In genomic region chr1:12126781-12127180, GRCh38 we compare ENCODE assay signal across 21 cellular contexts. TPM values are rescaled to one million over a fixed set of nuclear protein-coding genes. Genes with fewer than 3 reads are reported as not detected.
DNase-seq lines count a peak whose midpoint lies in the region; ATAC-seq, FAIRE-seq and TF ChIP-seq lines count a peak whose summit lies in the region.
"Had no signal": no experiment of that assay in that cellular context is flagged by ENCODE, and none has a peak within 500 bp of the region (broad histone marks: within the 10 kb centered on the region; RNA-seq: fewer than 3 reads in every experiment).

No MANE protein-coding gene starts in this region.

- H3K36me3 ChIP-seq in kidney (ENCODE audit: control insufficient read depth in 1 of 2, insufficient read depth in 2 of 2, low read length in 2 of 2) = no peaks in the 10 kb centered on the region
- H3K36me3 ChIP-seq in effector memory CD4-positive, alpha-beta T cell (ENCODE audit: control insufficient read depth, insufficient read depth, low read length) = no peaks in the 10 kb centered on the region
- H3K36me3 ChIP-seq: brain microvascular endothelial cell, esophagus muscularis mucosa had no signal

- ATAC-seq in T-helper 17 cell = no peak
- peak; percentile 4 for ATAC-seq in stimulated activated naive CD8-positive, alpha-beta T cell treated with anti-CD3 and anti-CD28 coated beads, Interleukin-15, amount 100 ng/mL, for 72 hours

- no peaks in the 10 kb centered on the region for H3K36me3 Mint-ChIP-seq in activated naive CD4-positive, alpha-beta T cell treated with anti-CD3 and anti-CD28 coated beads, Interleukin-2, amount 50 U/mL, for 24 hours
- H3K36me3 Mint-ChIP-seq in T-helper 17 cell (ENCODE audit: low read depth) = no peaks in the 10 kb centered on the region
- H3K36me3 Mint-ChIP-seq: CD4-positive, alpha-beta memory T cell had no signal

- no peaks in the 10 kb centered on the region for H3K9me3 Mint-ChIP-seq in activated naive CD4-positive, alpha-beta T cell treated with anti-CD3 and anti-CD28 coated beads, Interleukin-2, amount 50 U/mL, for 24 hours
- no peaks in the 10 kb centered on the region for H3K9me3 Mint-ChIP-seq in stimulated activated naive CD8-positive, alpha-beta T cell treated with anti-CD3 and anti-CD28 coated beads, Interleukin-15, amount 100 ng/mL, for 72 hours
- H3K9me3 Mint-ChIP-seq: CD4-positive, alpha-beta memory T cell had no signal

- H3K4me3 Mint-ChIP-seq in activated naive CD4-positive, alpha-beta T cell treated with anti-CD3 and anti-CD28 coated beads, Interleukin-2, amount 50 U/mL, for 24 hours = no peak overlapping the region
- no peak overlapping the region for H3K4me3 Mint-ChIP-seq in T-helper 17 cell
- H3K4me3 Mint-ChIP-seq in stimulated activated naive CD8-positive, alpha-beta T cell treated with anti-CD3 and anti-CD28 coated beads, Interleukin-15, amount 100 ng/mL, for 72 hours = peak overlapping the region; percentile 79 to 84

- peak overlapping the region; percentile 93 for H3K27ac Mint-ChIP-seq in activated naive CD4-positive, alpha-beta T cell treated with anti-CD3 and anti-CD28 coated beads, Interleukin-2, amount 50 U/mL, for 24 hours
- H3K27ac Mint-ChIP-seq in T-helper 17 cell = peak overlapping the region; percentile 51
- H3K27ac Mint-ChIP-seq in stimulated activated naive CD8-positive, alpha-beta T cell treated with anti-CD3 and anti-CD28 coated beads, Interleukin-15, amount 100 ng/mL, for 72 hours = peak overlapping the region; percentile 95 to 96

- no peak for FAIRE-seq in kidney (lab: Jason Lieb, UNC)
- FAIRE-seq: GM18507, islet of Langerhans had no signal

- no peak overlapping the region for H3K27ac ChIP-seq in kidney (ENCODE audit: low read depth in 2 of 2, low read length in 2 of 2)
- no peak overlapping the region for H3K27ac ChIP-seq in effector memory CD4-positive, alpha-beta T cell (ENCODE audit: insufficient read depth, low read length, poor library complexity, severe bottlenecking)
- H3K27ac ChIP-seq: brain microvascular endothelial cell had no signal

- peaks cover 49% of the 10 kb centered on the region for H3K4me1 Mint-ChIP-seq in activated naive CD4-positive, alpha-beta T cell treated with anti-CD3 and anti-CD28 coated beads, Interleukin-2, amount 50 U/mL, for 24 hours
- H3K4me1 Mint-ChIP-seq in T-helper 17 cell = peaks cover 30% of the 10 kb centered on the region
- peaks cover 69% of the 10 kb centered on the region for H3K4me1 Mint-ChIP-seq in stimulated activated naive CD8-positive, alpha-beta T cell treated with anti-CD3 and anti-CD28 coated beads, Interleukin-15, amount 100 ng/mL, for 72 hours

- H3K9ac ChIP-seq in kidney (ENCODE audit: low read length in 2 of 2) = no peak overlapping the region

- TF ChIP-seq CTCF in kidney (IDR thresholded peaks at IDR 0.05; ENCODE audit: borderline replicate concordance, extremely low read depth, insufficient read depth) = no peak

- intact Hi-C loops in kidney (cut with DNase I) = loop anchor here (5.0 kb wide), 1 partner anchor 81 kb away; no protein-coding TSS in a partner anchor

- no peak overlapping the region for H3K4me3 ChIP-seq in kidney (ENCODE audit: low read length in 2 of 2)
- H3K4me3 ChIP-seq in effector memory CD4-positive, alpha-beta T cell (ENCODE audit: insufficient read depth, low read depth, low read length, poor library complexity, severe bottlenecking) = no peak overlapping the region

- H3K27me3 Mint-ChIP-seq in activated naive CD4-positive, alpha-beta T cell treated with anti-CD3 and anti-CD28 coated beads, Interleukin-2, amount 50 U/mL, for 24 hours = no peaks in the 10 kb centered on the region
- H3K27me3 Mint-ChIP-seq in T-helper 17 cell = no peaks in the 10 kb centered on the region
- peaks cover 15% of the 10 kb centered on the region for H3K27me3 Mint-ChIP-seq in stimulated activated naive CD8-positive, alpha-beta T cell treated with anti-CD3 and anti-CD28 coated beads, Interleukin-15, amount 100 ng/mL, for 72 hours
- H3K27me3 Mint-ChIP-seq: CD4-positive, alpha-beta memory T cell had no signal

- H3K27me3 ChIP-seq in effector memory CD4-positive, alpha-beta T cell (replicated peaks; ENCODE audit: control insufficient read depth, insufficient read depth, low read length, poor library complexity, severe bottlenecking) = no peaks in the 10 kb centered on the region

- H3K4me1 ChIP-seq in kidney (ENCODE audit: control insufficient read depth in 1 of 2, insufficient read depth in 1 of 2, low read depth in 1 of 2, low read length in 2 of 2) = peaks cover 0 to 3% of the 10 kb centered on the region in 2 donors
- H3K4me1 ChIP-seq in effector memory CD4-positive, alpha-beta T cell (ENCODE audit: control insufficient read depth, insufficient read depth, low read length, poor library complexity, severe bottlenecking) = peaks cover 27% of the 10 kb centered on the region

- H3K9me3 ChIP-seq in T-helper 17 cell (ENCODE audit: control insufficient read depth, low read length, poor library complexity, severe bottlenecking) (no peaks in the 10 kb centered on the region), kidney (ENCODE audit: control insufficient read depth in 1 of 2, low read length in 2 of 2) (no peaks in the 10 kb centered on the region)
- H3K9me3 ChIP-seq in effector memory CD4-positive, alpha-beta T cell (ENCODE audit: control insufficient read depth, low read length) = no peaks in the 10 kb centered on the region
- H3K9me3 ChIP-seq: esophagus muscularis mucosa had no signal

- no peak for DNase-seq in activated naive CD4-positive, alpha-beta T cell treated with anti-CD3 and anti-CD28 coated beads, Interleukin-2, amount 50 U/mL, for 16 hours
- no peak for DNase-seq in T-helper 17 cell
- peak; percentile 52 for DNase-seq in kidney
- no peak for DNase-seq in stimulated activated naive CD8-positive, alpha-beta T cell treated with anti-CD3 and anti-CD28 coated beads, Interleukin-15, amount 100 ng/mL, for 72 hours
- no peak for DNase-seq in stimulated activated naive CD4-positive, alpha-beta T cell (lab: John Stamatoyannopoulos, UW)
- no peak for DNase-seq in effector memory CD4-positive, alpha-beta T cell
- DNase-seq in occipital lobe (lab: John Stamatoyannopoulos, UW) = no peak
- DNase-seq: activated CD8-positive, alpha-beta memory T cell treated with anti-CD3 and anti-CD28 coated beads, Interleukin-2, amount 50 U/mL, for 4 hours; brain microvascular endothelial cell; CD4-positive, alpha-beta memory T cell; effector CD8-positive, alpha-beta T cell; GOT3; NCI-H1048; NCI-H187 treated with DMSO at 0.1 percent for 48 hours; NCI-H748 treated with DMSO at 0.1 percent for 48 hours; stimulated activated CD4-positive, alpha-beta T cell treated with anti-CD3 and anti-CD28 coated beads, Interleukin-2, amount 100 ng/mL, for 48 hours had no signal

RNA-seq across cellular contexts. Expression of gene TNFRSF1B, which starts 40.0 kb away (rescaled TPM):
- 100 to 1,000 TPM; 127 to 132 TPM for total RNA-seq in T-helper 17 cell
- total RNA-seq in kidney = 47.1 TPM
- polyA plus RNA-seq in kidney (ENCODE audit: insufficient read depth, low read depth, low replicate concordance) = 7.7 TPM
- total RNA-seq in occipital lobe = 3.1 TPM
- total RNA-seq: G401 had no signal

Comparison
In these comparisons a context has a peak if more than half of its experiments do, and no peak if none do; other contexts are left out.
1. H3K4me3 Mint-ChIP-seq: peak in stimulated activated naive CD8-positive, alpha-beta T cell treated with anti-CD3 and anti-CD28 coated beads, Interleukin-15, amount 100 ng/mL, for 72 hours (2 of 2); none in activated naive CD4-positive, alpha-beta T cell treated with anti-CD3 and anti-CD28 coated beads, Interleukin-2, amount 50 U/mL, for 24 hours (single experiment) and T-helper 17 cell (single experiment).
2. RNA of gene TNFRSF1B, which starts 40.0 kb away (total RNA-seq): 127 to 132 TPM in T-helper 17 cell and 47.1 TPM in kidney (single experiment); 3.1 TPM in occipital lobe (single experiment); every median in the first group is over 10 times any median in the second.
3. Peak in every context shown above with its lines, with median percentiles within 50 percentile points of each other: H3K27ac Mint-ChIP-seq.